ENCODE assay signal across 30 cellular contexts in the genomic region with DNA sequence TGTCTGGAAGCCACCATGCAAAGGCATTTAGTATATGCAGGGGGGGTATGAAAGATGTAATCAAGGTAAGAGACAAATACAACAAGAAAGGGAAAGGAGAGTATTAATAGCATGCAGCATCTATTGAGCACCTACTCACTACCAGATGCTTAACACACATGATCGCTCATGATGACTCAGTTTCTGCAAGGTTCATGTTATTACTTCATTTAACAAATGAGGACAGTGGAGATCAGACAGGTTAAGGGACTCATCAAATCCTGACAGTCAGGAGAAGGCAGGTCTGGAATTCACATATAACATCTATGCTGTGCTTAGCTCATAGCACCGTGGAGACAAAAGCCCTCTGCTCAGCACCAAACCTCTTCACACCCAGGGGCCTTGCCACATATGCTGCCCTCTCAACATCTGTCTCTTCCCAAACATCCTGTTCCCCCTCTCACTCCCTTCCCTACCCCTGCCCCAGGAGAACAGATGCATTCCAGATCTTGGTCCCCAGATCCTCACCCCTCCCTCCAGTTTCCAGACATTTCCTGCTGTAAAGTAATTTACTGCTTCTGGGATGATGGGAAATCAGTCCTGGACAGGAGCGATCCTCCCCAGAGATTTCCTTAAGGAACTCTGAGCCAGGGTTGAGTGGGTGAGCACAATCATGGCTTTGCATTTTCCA.
A peak's percentile ranks its signal among the peaks of the same experiment; 100 is the strongest.
DNase-seq lines count a peak whose midpoint lies in the region; ATAC-seq and TF ChIP-seq lines count a peak whose summit lies in the region.
"Had no signal": no experiment of that assay in that cellular context is flagged by ENCODE, and none has a peak within 500 bp of the region (broad histone marks: within the 10 kb centered on the region; RNA-seq: fewer than 3 reads in every experiment).

No MANE protein-coding gene starts in this region.

- intact Hi-C loops in tibial artery (cut with DNase I; ENCODE audit: low total_unique reads) (loop anchor here (10.0 kb wide), 1 partner anchor 143 kb away; no protein-coding TSS in a partner anchor), heart right ventricle (cut with DNase I) (no loop called here)

- peaks cover 16 to 17% of the 10 kb centered on the region in 2 experiments for H3K36me3 ChIP-seq in mesenchymal stem cell (ENCODE audit: control insufficient read depth in 1 of 2, insufficient read depth in 2 of 2, low read depth in 1 of 2, low read length in 2 of 2)
- no peaks in the 10 kb centered on the region for H3K36me3 ChIP-seq in tibial artery
- H3K36me3 ChIP-seq in heart right ventricle: no peaks in the 10 kb centered on the region
- H3K36me3 ChIP-seq: HAP-1, left ventricle myocardium inferior, vagina had no signal

- H2BK120ac ChIP-seq in mesenchymal stem cell (ENCODE audit: low read depth, low read length): peak overlapping the region; percentile 76

- H3K27ac ChIP-seq in mesenchymal stem cell (ENCODE audit: low read length, poor library complexity, severe bottlenecking) (no peak overlapping the region), tibial artery (peak overlapping the region; percentile 90 to 96), heart right ventricle (no peak overlapping the region)
- H3K27ac ChIP-seq: 22Rv1, left ventricle myocardium inferior, vagina had no signal

- H2BK15ac ChIP-seq in mesenchymal stem cell (ENCODE audit: low read depth, poor library complexity, severe bottlenecking): peak overlapping the region; percentile 55

- H3K4me1 ChIP-seq in mesenchymal stem cell (ENCODE audit: control insufficient read depth, insufficient read depth, low read depth, low read length) (peaks cover 11% of the 10 kb centered on the region), tibial artery (peaks cover 0 to 100% (median 87%) of the 10 kb centered on the region in 4 donors), heart right ventricle (peaks cover 7 to 45% (median 32%) of the 10 kb centered on the region in 9 donors)

- H3K79me1 ChIP-seq in mesenchymal stem cell (replicated peaks; ENCODE audit: low read length, poor library complexity, severe bottlenecking): peaks cover 6% of the 10 kb centered on the region

- H3K36me3 Mint-ChIP-seq in activated T-cell treated with anti-CD3 and anti-CD28 coated beads, Interleukin-2, amount 50 U/mL, for 4 hours (ENCODE audit: insufficient read depth): no peaks in the 10 kb centered on the region
- H3K36me3 Mint-ChIP-seq: activated naive CD4-positive, alpha-beta T cell treated with anti-CD3 and anti-CD28 coated beads, Interleukin-2, amount 50 U/mL, for 24 hours; immature natural killer cell; naive thymus-derived CD4-positive, alpha-beta T cell; stimulated activated naive B cell treated with anti-CD40 and anti-IgM and Interleukin-4, amounts not matched to agents 10 μg/mL and 1 μg/mL and 100 μg/mL, for 72 hours had no signal

- H3K9ac ChIP-seq in mesenchymal stem cell (ENCODE audit: low read length): no peak overlapping the region

- no peak for TF ChIP-seq CTCF in epithelial cell of esophagus (IDR thresholded peaks at IDR 0.05; ENCODE audit: insufficient read depth, low read depth, low read length, missing control alignments)
- TF ChIP-seq CTCF in tibial artery (IDR thresholded peaks at IDR 0.05): no peak
- no peak for TF ChIP-seq CTCF in heart right ventricle (IDR thresholded peaks at IDR 0.05)

- H3K4me3 ChIP-seq in epithelial cell of esophagus (ENCODE audit: low read length) (no peak overlapping the region), mesenchymal stem cell (ENCODE audit: insufficient read depth in 1 of 2, low read depth in 1 of 2, low read length in 2 of 2) (no peak overlapping the region), tibial artery (no peak overlapping the region), heart right ventricle (no peak overlapping the region)
- H3K4me3 ChIP-seq: HAP-1, left ventricle myocardium inferior, vagina had no signal

- H3K4me1 Mint-ChIP-seq in activated T-cell treated with anti-CD3 and anti-CD28 coated beads, Interleukin-2, amount 50 U/mL, for 4 hours (ENCODE audit: low read depth): no peaks in the 10 kb centered on the region
- H3K4me1 Mint-ChIP-seq: activated naive CD4-positive, alpha-beta T cell treated with anti-CD3 and anti-CD28 coated beads, Interleukin-2, amount 50 U/mL, for 24 hours had no signal

- no peaks in the 10 kb centered on the region for H3K9me3 ChIP-seq in mesenchymal stem cell (ENCODE audit: control insufficient read depth, low read length)
- no peaks in the 10 kb centered on the region for H3K9me3 ChIP-seq in tibial artery
- H3K9me3 ChIP-seq in heart right ventricle: no peaks in the 10 kb centered on the region
- H3K9me3 ChIP-seq: HAP-1, left ventricle myocardium inferior, vagina had no signal

- H2AFZ ChIP-seq in mesenchymal stem cell (ENCODE audit: low read depth, low read length): no peak overlapping the region

- no peak overlapping the region for H3K4me3 Mint-ChIP-seq in activated T-cell treated with anti-CD3 and anti-CD28 coated beads, Interleukin-2, amount 50 U/mL, for 4 hours
- H3K4me3 Mint-ChIP-seq: activated naive CD4-positive, alpha-beta T cell treated with anti-CD3 and anti-CD28 coated beads, Interleukin-2, amount 50 U/mL, for 24 hours; effector memory CD8-positive, alpha-beta T cell; immature natural killer cell; mesothelial cell of epicardium; naive thymus-derived CD4-positive, alpha-beta T cell; stimulated activated naive B cell treated with anti-CD40 and anti-IgM and Interleukin-4, amounts not matched to agents 10 μg/mL and 1 μg/mL and 100 μg/mL, for 72 hours had no signal

- ATAC-seq in activated T-cell treated with anti-CD3 and anti-CD28 coated beads, Interleukin-2, amount 50 U/mL, for 4 hours: no peak
- ATAC-seq in heart right ventricle: no peak
- ATAC-seq: activated CD4-positive, CD25-positive, alpha-beta regulatory T cell treated with anti-CD3 and anti-CD28 coated beads, Interleukin-2, amount 50 U/mL, for 24 hours; effector memory CD8-positive, alpha-beta T cell; naive thymus-derived CD4-positive, alpha-beta T cell had no signal

- H3K23ac ChIP-seq in mesenchymal stem cell (ENCODE audit: low read length in 2 of 2): peak overlapping the region in 1 of 2 experiments; percentile 23

- H3K9me3 Mint-ChIP-seq in activated T-cell treated with anti-CD3 and anti-CD28 coated beads, Interleukin-2, amount 50 U/mL, for 4 hours: no peaks in the 10 kb centered on the region
- H3K9me3 Mint-ChIP-seq: activated naive CD4-positive, alpha-beta T cell treated with anti-CD3 and anti-CD28 coated beads, Interleukin-2, amount 50 U/mL, for 24 hours; activated T-helper 2 cell treated with anti-CD3 and anti-CD28 coated beads, Interferon-gamma antibody, Interleukin-2, Interleukin-4, amounts not matched to agents 10 μg/mL and 5 μg/mL and 100 μg/mL, durations not matched to agents 14 hours and 24 hours and 36 hours; effector memory CD8-positive, alpha-beta T cell; immature natural killer cell; mesothelial cell of epicardium; stimulated activated naive B cell treated with anti-CD40 and anti-IgM and Interleukin-4, amounts not matched to agents 10 μg/mL and 1 μg/mL and 100 μg/mL, for 72 hours had no signal

- H3K14ac ChIP-seq in mesenchymal stem cell (ENCODE audit: low read length in 2 of 2): peak overlapping the region in 1 of 2 experiments; percentile 44

- peak overlapping the region; percentile 67 for H4K8ac ChIP-seq in mesenchymal stem cell (ENCODE audit: low read length)

- peak overlapping the region; percentile 18 to 80 for H2BK12ac ChIP-seq in mesenchymal stem cell (ENCODE audit: low read length in 2 of 2)

- H3K4ac ChIP-seq in mesenchymal stem cell (ENCODE audit: low read depth in 1 of 2, low read length in 2 of 2): peak overlapping the region in 1 of 2 experiments; percentile 77

- H3K4me2 ChIP-seq in mesenchymal stem cell (ENCODE audit: low read length, poor library complexity, severe bottlenecking): no peak overlapping the region

- WGBS in mesenchymal stem cell: 20% methylated on average over 3 of the region's 3 CpGs
- WGBS in heart right ventricle, 2 donors: 67 to 72% methylated on average over 3 of the region's 3 CpGs

- DNase-seq in NCI-H82 (lab: John Stamatoyannopoulos, UW): peak; percentile 52
- DNase-seq in NCI-H82 treated with DMSO at 0.1 percent for 48 hours (lab: John Stamatoyannopoulos, UW; ENCODE audit: unreplicated experiment): no peak
- DNase-seq in epithelial cell of esophagus (ENCODE audit: low read depth): peak; percentile 64
- no peak for DNase-seq in mesenchymal stem cell
- DNase-seq in tibial artery: no peak
- DNase-seq in D341Med (ENCODE audit: low spot score): no peak
- DNase-seq in activated T-cell treated with anti-CD3 and anti-CD28 coated beads, Interleukin-2, amount 50 U/mL, for 4 hours: no peak
- no peak for DNase-seq in heart right ventricle
- DNase-seq: activated CD4-positive, alpha-beta T cell treated with anti-CD3 and anti-CD28 coated beads, Interleukin-2, amount 50 U/mL, for 48 hours; activated CD8-positive, alpha-beta memory T cell treated with anti-CD3 and anti-CD28 coated beads, Interleukin-2, amount 50 U/mL, for 4 hours; cortex of kidney; effector memory CD8-positive, alpha-beta T cell; immature natural killer cell; KG1; left ventricle myocardium inferior; naive thymus-derived CD4-positive, alpha-beta T cell; NCI-H1436 treated with DMSO at 0.1 percent for 48 hours; NCI-H510A treated with DMSO at 0.1 percent for 48 hours; NK-92 treated with Interleukin-12 subunit alpha and Interleukin-12 subunit beta, amount 100 ng/mL, for 24 hours; retina; stimulated activated CD4-positive, alpha-beta T cell treated with anti-CD3 and anti-CD28 coated beads, Interleukin-12 subunit alpha, Interleukin-12 subunit beta, amount 100 ng/mL, for 4 hours; stimulated activated CD4-positive, alpha-beta T cell treated with anti-CD3 and anti-CD28 coated beads, Interleukin-4, amount 100 ng/mL, for 4 hours; stimulated activated naive B cell treated with anti-CD40 and anti-IgM and Interleukin-4, amounts not matched to agents 10 μg/mL and 1 μg/mL and 100 μg/mL, for 72 hours had no signal

- H3K27me3 ChIP-seq in mesenchymal stem cell (ENCODE audit: control insufficient read depth in 1 of 2, insufficient read depth in 1 of 2, low read length in 2 of 2) (no peaks in the 10 kb centered on the region), tibial artery (no peaks in the 10 kb centered on the region), heart right ventricle (no peaks in the 10 kb centered on the region)
- H3K27me3 ChIP-seq: vagina had no signal

- peak overlapping the region; percentile 44 for H4K91ac ChIP-seq in mesenchymal stem cell (ENCODE audit: low read length)

- peaks cover 27% of the 10 kb centered on the region for H3K27me3 Mint-ChIP-seq in activated T-cell treated with anti-CD3 and anti-CD28 coated beads, Interleukin-2, amount 50 U/mL, for 4 hours (ENCODE audit: low read depth)

- H2AK5ac ChIP-seq in mesenchymal stem cell (ENCODE audit: low read length, severe bottlenecking): peak overlapping the region; percentile 38

- no peak overlapping the region for H2BK5ac ChIP-seq in mesenchymal stem cell (ENCODE audit: low read depth, low read length, poor library complexity, severe bottlenecking)

- H3K18ac ChIP-seq in mesenchymal stem cell (ENCODE audit: low read depth in 1 of 2, low read length in 2 of 2): peak overlapping the region; percentile 87

Comparison
In these comparisons a context has a peak if more than half of its experiments do, and no peak if none do; other contexts are left out.
1. DNase-seq: peak in NCI-H82 (single experiment) and epithelial cell of esophagus (single experiment); none in NCI-H82 treated with DMSO at 0.1 percent for 48 hours (single experiment), mesenchymal stem cell (single experiment), tibial artery (0 of 2), D341Med (single experiment), activated T-cell treated with anti-CD3 and anti-CD28 coated beads, Interleukin-2, amount 50 U/mL, for 4 hours (single experiment) and heart right ventricle (0 of 2).
2. H3K27ac ChIP-seq: peak in tibial artery (2 of 2); none in mesenchymal stem cell (single experiment) and heart right ventricle (0 of 10).